18 cellular contexts compared by ENCODE assay signal in the genomic region with DNA sequence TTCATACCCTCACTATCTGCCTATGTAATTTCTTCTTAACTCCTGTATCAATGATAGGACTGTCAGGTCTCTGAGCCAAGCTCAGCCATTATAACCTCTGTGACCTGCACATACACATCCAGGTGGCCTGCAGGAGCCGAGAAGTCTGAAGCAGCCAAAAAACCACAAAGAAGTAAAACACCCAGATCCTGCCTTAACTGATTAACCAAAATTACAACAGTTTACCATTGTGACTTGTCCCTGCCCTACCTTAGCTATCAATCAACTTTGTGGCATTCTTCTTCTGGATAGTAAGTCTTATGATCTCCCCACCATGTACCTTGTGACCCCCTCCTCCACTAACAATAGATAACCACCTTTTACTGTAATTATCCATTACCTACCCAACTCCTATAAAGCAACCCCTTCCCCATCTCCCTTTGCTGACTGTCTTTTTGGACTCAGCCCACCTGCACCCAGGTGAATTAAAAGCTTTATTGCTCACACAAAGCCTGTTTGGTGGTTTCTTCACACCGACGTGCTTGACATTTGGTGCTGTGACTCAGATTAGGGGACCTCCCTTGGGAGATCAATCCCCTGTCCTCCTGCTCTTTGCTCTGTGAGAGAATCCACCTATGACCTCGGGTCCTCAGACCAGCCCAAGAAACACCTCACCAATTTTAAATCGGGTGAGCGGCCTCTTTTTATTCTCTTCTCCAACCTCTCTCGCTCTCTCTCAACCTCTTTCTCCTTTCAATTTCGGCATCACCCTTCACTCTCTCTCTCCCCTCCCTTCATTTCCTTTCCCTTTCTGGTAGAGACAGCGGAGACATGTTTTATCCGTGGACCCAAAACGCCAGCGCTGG. TPM values are rescaled to one million over a fixed set of nuclear protein-coding genes. Genes with fewer than 3 reads are reported as not detected.
DNase-seq lines count a peak whose midpoint lies in the region; ATAC-seq and TF ChIP-seq lines count a peak whose summit lies in the region.
"Had no signal": no experiment of that assay in that cellular context is flagged by ENCODE, and none has a peak within 500 bp of the region (broad histone marks: within the 10 kb centered on the region; RNA-seq: fewer than 3 reads in every experiment).

No MANE protein-coding gene starts in this region.

- peak overlapping the region; percentile 42; the same call in 1 of the 2 replicates for H2AFZ ChIP-seq in OCI-LY7 (ENCODE audit: low read length)

- peak; percentile 8 for DNase-seq in NCI-H82 (lab: John Stamatoyannopoulos, UW)
- DNase-seq in NCI-H82 treated with DMSO at 0.1 percent for 48 hours (lab: John Stamatoyannopoulos, UW; ENCODE audit: unreplicated experiment), result no peak
- peak; percentile 21 for DNase-seq in OCI-LY7 (ENCODE audit: low spot score)
- peak; percentile 63 for DNase-seq in kidney tubule cell (ENCODE audit: low spot score)
- DNase-seq in OCI-M2 (lab: John Stamatoyannopoulos, UW; ENCODE audit: unreplicated experiment), result no peak
- no peak for DNase-seq in SIG-M5 treated with dmso at 0.1 percent for 504 hours (lab: John Stamatoyannopoulos, UW; ENCODE audit: unreplicated experiment)
- DNase-seq in NCI-H524 (lab: John Stamatoyannopoulos, UW), result no peak
- DNase-seq: 8988T; activated CD8-positive, alpha-beta memory T cell treated with anti-CD3 and anti-CD28 coated beads, Interleukin-2, amount 10 ng/mL, durations not matched to agents 7 days and 5 days; anterior cingulate cortex; CD8-positive, alpha-beta T cell; GF-D8; NCI-H2227 treated with DMSO at 0.1 percent for 48 hours; T-helper 9 cell had no signal

- TF ChIP-seq CTCF in OCI-LY7 (conservative IDR thresholded peaks at IDR 0.05; ENCODE audit: low read length), result no peak

- no peak overlapping the region for H3K4me2 ChIP-seq in OCI-LY7 (ENCODE audit: low read length)

- H3K4me1 ChIP-seq in OCI-LY7 (ENCODE audit: insufficient read depth, low read length, poor library complexity, severe bottlenecking), result peaks cover 9% of the 10 kb centered on the region
- H3K4me1 ChIP-seq: Peyer's patch had no signal

- H3K4me3 ChIP-seq in OCI-LY7 (ENCODE audit: low read depth, low read length, poor library complexity, severe bottlenecking), result no peak overlapping the region
- H3K4me3 ChIP-seq: lung, Peyer's patch, thoracic aorta had no signal

- H3K27ac ChIP-seq in OCI-LY7 (ENCODE audit: low read depth, low read length, poor library complexity, severe bottlenecking), result no peak overlapping the region
- H3K27ac ChIP-seq: Peyer's patch, thoracic aorta had no signal

- no peaks in the 10 kb centered on the region for H4K20me1 ChIP-seq in OCI-LY7 (ENCODE audit: insufficient read depth, low read length)

- CTCF ChIA-PET in OCI-LY7 (lab: Charles Lee; ENCODE audit: unreplicated experiment), result interaction anchor here (0.9 kb wide), 1 partner anchor 9 kb away, joined by 3 read pairs; no protein-coding TSS in a partner anchor

- H3K9me3 ChIP-seq in OCI-LY7 (ENCODE audit: low read length), result no peaks in the 10 kb centered on the region
- H3K9me3 ChIP-seq: thoracic aorta had no signal

- H3K36me3 ChIP-seq in OCI-LY7 (ENCODE audit: insufficient read depth, low read length), result no peaks in the 10 kb centered on the region
- H3K36me3 ChIP-seq: Peyer's patch, thoracic aorta had no signal

- POLR2A ChIA-PET in OCI-LY7 (lab: Charles Lee), result interaction anchor here (0.8 to 1.7 kb wide), 3 partner anchors 10 to 16 kb away, joined by 3 to 4 read pairs (median 3); partner anchors contain the start of gene LGMN

- no peaks in the 10 kb centered on the region for H3K9me2 ChIP-seq in OCI-LY7 (ENCODE audit: insufficient read depth, low read length)

- peak; percentile 56 for ATAC-seq in GM19023 (IDR thresholded peaks at IDR 0.05; ENCODE audit: unreplicated experiment)
- ATAC-seq: activated CD8-positive, alpha-beta memory T cell treated with anti-CD3 and anti-CD28 coated beads, Interleukin-2, amount 10 ng/mL, durations not matched to agents 7 days and 5 days; CD8-positive, alpha-beta T cell had no signal

- no peaks in the 10 kb centered on the region for H3K79me2 ChIP-seq in OCI-LY7 (ENCODE audit: insufficient read depth, low read depth, low read length)

- no TSS peak for BruUV-seq in OCI-LY7 (replicated peaks; lab: Mats Ljungman, UMichigan)

- intact Hi-C loops in OCI-LY7 (cut with micrococcal nuclease; ENCODE audit: unreplicated experiment), result no loop called here

RNA-seq across cellular contexts. Expression of gene LGMN, which starts 11.5 kb away (rescaled TPM):
- 24.8 and 27.7 TPM in 2 replicates for total RNA-seq in OCI-LY7 (2014; rRNA removed; shearing (Covaris generic))
- total RNA-seq in OCI-LY7 (2022), result 22.1 and 26.1 TPM in 2 replicates

RNA-seq across cellular contexts. Expression of gene GOLGA5, which starts 34.2 kb away (rescaled TPM):
- 13.3 and 15.4 TPM in 2 replicates for total RNA-seq in OCI-LY7 (2014; rRNA removed; shearing (Covaris generic))
- 19.8 and 22.3 TPM in 2 replicates for total RNA-seq in OCI-LY7 (2022)

Comparison
In these comparisons a context has a peak if more than half of its experiments do, and no peak if none do; other contexts are left out.
1. DNase-seq: peak in NCI-H82 (single experiment), OCI-LY7 (single experiment) and kidney tubule cell (single experiment); none in NCI-H82 treated with DMSO at 0.1 percent for 48 hours (single experiment), OCI-M2 (single experiment), SIG-M5 treated with dmso at 0.1 percent for 504 hours (single experiment) and NCI-H524 (0 of 2).